ENCODE assay signal across 31 cellular contexts in genomic region chr11:133479209-133479608, GRCh38. TPM values are rescaled to one million over a fixed set of nuclear protein-coding genes. Genes with fewer than 3 reads are reported as not detected.
"Had no signal": no experiment of that assay in that cellular context is flagged by ENCODE, and none has a peak within 500 bp of the region (broad histone marks: within the 10 kb centered on the region; RNA-seq: fewer than 3 reads in every experiment).

No MANE protein-coding gene starts in this region.

- DNase-seq: activated B cell treated with CpG ODN at 0.5 μM for 24 hours; activated CD4-positive, alpha-beta memory T cell treated with anti-CD3 and anti-CD28 coated beads for 36 hours; activated CD4-positive, alpha-beta T cell treated with anti-CD3 and anti-CD28 coated beads for 4 hours; activated CD4-positive, alpha-beta T cell treated with anti-CD3 and anti-CD28 coated beads, Interleukin-2, amount 10 ng/mL, durations not matched to agents 24 days and 14 days; activated CD4-positive, alpha-beta T cell treated with anti-CD3 and anti-CD28 coated beads, Interleukin-2, amount 50 U/mL, for 1 hour; activated CD4-positive, alpha-beta T cell treated with anti-CD3 and anti-CD28 coated beads, Interleukin-2, amount 50 U/mL, for 4 hours; activated CD4-positive, CD25-positive, alpha-beta regulatory T cell treated with anti-CD3 and anti-CD28 coated beads, Interleukin-2, amount 50 U/mL, for 72 hours; activated CD8-positive, alpha-beta memory T cell treated with anti-CD3 and anti-CD28 coated beads, Interleukin-2, amount 50 U/mL, for 4 hours; activated CD8-positive, alpha-beta T cell treated with anti-CD3 and anti-CD28 coated beads for 36 hours; activated effector memory CD4-positive, alpha-beta T cell treated with anti-CD3 and anti-CD28 coated beads, Interleukin-2, amount 50 U/mL, for 16 hours; activated gamma-delta T cell treated with Interleukin-2 at 50 U/mL for 16 hours; activated naive CD4-positive, alpha-beta T cell; activated naive CD4-positive, alpha-beta T cell treated with anti-CD3 and anti-CD28 coated beads for 36 hours; activated naive CD4-positive, alpha-beta T cell treated with anti-CD3 and anti-CD28 coated beads, Interleukin-2, amount 50 U/mL, for 16 hours; activated naive CD8-positive, alpha-beta T cell treated with anti-CD3 and anti-CD28 coated beads for 36 hours; activated T-cell treated with anti-CD3 and anti-CD28 coated beads for 4 hours; activated T-cell treated with anti-CD3 and anti-CD28 coated beads, Interleukin-2, amount 50 U/mL, for 1 hour; activated T-cell treated with anti-CD3 and anti-CD28 coated beads, Interleukin-2, amount 50 U/mL, for 4 hours; activated T-cell treated with anti-CD3 and anti-CD28 coated beads, Interleukin-2, amount 50 U/mL, for 72 hours; adrenal gland; amniotic stem cell; central memory CD4-positive, alpha-beta T cell; T-helper 1 cell; T-helper 2 cell; T-helper 9 cell had no signal

- ATAC-seq: activated CD8-positive, alpha-beta T cell treated with anti-CD3 and anti-CD28 coated beads for 36 hours; activated naive CD4-positive, alpha-beta T cell treated with anti-CD3 and anti-CD28 coated beads, Interleukin-2, amount 50 U/mL, for 72 hours; activated T-cell treated with anti-CD3 and anti-CD28 coated beads, Interleukin-2, amount 50 U/mL, for 4 hours; activated T-cell treated with anti-CD3 and anti-CD28 coated beads, Interleukin-2, amount 50 U/mL, for 72 hours; activated T-helper 17 cell treated with anti-CD3 and anti-CD28 coated beads, Interleukin-2, amount 50 U/mL, for 72 hours had no signal

- H3K4me3 ChIP-seq: adrenal gland, ascending aorta had no signal

- H3K27ac ChIP-seq: adrenal gland, ascending aorta, VCaP had no signal

- H3K4me1 ChIP-seq: adrenal gland, ascending aorta had no signal

- H3K9me3 ChIP-seq: adrenal gland, ascending aorta had no signal

- H3K27me3 ChIP-seq: adrenal gland, ascending aorta had no signal

- H3K36me3 ChIP-seq: adrenal gland, ascending aorta had no signal

RNA-seq across cellular contexts. Expression of gene OPCML, which starts 53.1 kb away (rescaled TPM):
- total RNA-seq: activated B cell treated with CpG ODN at 0.5 μM for 24 hours; activated CD4-positive, alpha-beta memory T cell treated with anti-CD3 and anti-CD28 coated beads for 36 hours; activated CD4-positive, alpha-beta T cell treated with anti-CD3 and anti-CD28 coated beads, Interleukin-2, amount 10 ng/mL, durations not matched to agents 24 days and 14 days; activated CD8-positive, alpha-beta memory T cell treated with anti-CD3 and anti-CD28 coated beads for 36 hours; activated CD8-positive, alpha-beta T cell treated with anti-CD3 and anti-CD28 coated beads for 36 hours; activated naive CD4-positive, alpha-beta T cell treated with anti-CD3 and anti-CD28 coated beads for 36 hours; activated naive CD4-positive, alpha-beta T cell treated with anti-CD3 and anti-CD28 coated beads, Interleukin-2, amount 50 U/mL, for 72 hours; activated naive CD8-positive, alpha-beta T cell treated with anti-CD3 and anti-CD28 coated beads for 36 hours; activated T-cell treated with anti-CD3 and anti-CD28 coated beads, Interleukin-2, amount 50 U/mL, for 4 hours; activated T-cell treated with anti-CD3 and anti-CD28 coated beads, Interleukin-2, amount 50 U/mL, for 72 hours; activated T-helper 1 cell treated with anti-CD3 and anti-CD28 coated beads, Interleukin-12 subunit alpha, Interleukin-12 subunit beta, Interleukin-2, Interleukin-4 antibody, amounts not matched to agents 30 ng/mL and 10 ng/mL and 1 ng/mL, durations not matched to agents 14 hours and 24 hours and 36 hours; activated T-helper 17 cell treated with anti-CD3 and anti-CD28 coated beads, Interleukin-2, amount 50 U/mL, for 72 hours; ascending aorta had no signal
